9 cellular contexts compared by ENCODE assay signal in genomic region chr4:163048447-163048846, GRCh38.
DNase-seq lines count a peak whose midpoint lies in the region; ATAC-seq, FAIRE-seq and TF ChIP-seq lines count a peak whose summit lies in the region.
"Had no signal": no experiment of that assay in that cellular context is flagged by ENCODE, and none has a peak within 500 bp of the region (broad histone marks: within the 10 kb centered on the region; RNA-seq: fewer than 3 reads in every experiment).

No MANE protein-coding gene starts in this region.

- no peak overlapping the region for H3K4me2 ChIP-seq in OCI-LY3 (ENCODE audit: low read length)
- H3K4me2 ChIP-seq in endothelial cell of umbilical vein (ENCODE audit: insufficient read depth, low read length) = no peak overlapping the region

- no peaks in the 10 kb centered on the region for H3K4me1 Mint-ChIP-seq in stimulated activated memory B cell treated with anti-CD40 and anti-IgM and Interleukin-4, amounts not matched to agents 10 μg/mL and 1 μg/mL and 100 μg/mL, for 72 hours
- no peaks in the 10 kb centered on the region for H3K4me1 Mint-ChIP-seq in stimulated activated effector memory CD8-positive, alpha-beta T cell treated with anti-CD3 and anti-CD28 coated beads, Interleukin-12 subunit alpha, Interleukin-12 subunit beta, amount 100 ng/mL, for 72 hours
- H3K4me1 Mint-ChIP-seq in CD8-positive, alpha-beta memory T cell = no peaks in the 10 kb centered on the region
- H3K4me1 Mint-ChIP-seq: activated B cell treated with CpG ODN at 0.5 μM for 24 hours had no signal

- FAIRE-seq in endothelial cell of umbilical vein (lab: Jason Lieb, UNC) = no peak

- H4K20me1 ChIP-seq in OCI-LY3 (ENCODE audit: insufficient read depth, low read length) = no peaks in the 10 kb centered on the region
- no peaks in the 10 kb centered on the region for H4K20me1 ChIP-seq in endothelial cell of umbilical vein (replicated peaks; ENCODE audit: control insufficient read depth, extremely low read depth, insufficient read depth, low read length)

- H3K79me2 ChIP-seq in OCI-LY3 (ENCODE audit: low read length) = no peaks in the 10 kb centered on the region
- H3K79me2 ChIP-seq in endothelial cell of umbilical vein (ENCODE audit: control insufficient read depth, insufficient read depth, low read length) = no peaks in the 10 kb centered on the region

- no peaks in the 10 kb centered on the region for H3K9me3 Mint-ChIP-seq in stimulated activated memory B cell treated with anti-CD40 and anti-IgM and Interleukin-4, amounts not matched to agents 10 μg/mL and 1 μg/mL and 100 μg/mL, for 72 hours
- no peaks in the 10 kb centered on the region for H3K9me3 Mint-ChIP-seq in stimulated activated effector memory CD8-positive, alpha-beta T cell treated with anti-CD3 and anti-CD28 coated beads, Interleukin-12 subunit alpha, Interleukin-12 subunit beta, amount 100 ng/mL, for 72 hours
- no peaks in the 10 kb centered on the region for H3K9me3 Mint-ChIP-seq in CD8-positive, alpha-beta memory T cell
- H3K9me3 Mint-ChIP-seq: activated B cell treated with CpG ODN at 0.5 μM for 24 hours had no signal

- H3K4me3 ChIP-seq in OCI-LY3 (ENCODE audit: low read length) (no peak overlapping the region), endothelial cell of umbilical vein (replicated peaks in 1 of 3; ENCODE audit: insufficient read depth in 1 of 3, low read depth in 1 of 3, low read length in 3 of 3) (no peak overlapping the region)
- no peak overlapping the region for H3K4me3 ChIP-seq in CD8-positive, alpha-beta memory T cell (ENCODE audit: low read length)

- intact Hi-C loops in endothelial cell of umbilical vein (cut with micrococcal nuclease) = loop anchor here (1.0 kb wide), 1 partner anchor 284 kb away; the partner anchor contains the start of gene NPY1R

- CTCF ChIA-PET in endothelial cell of umbilical vein (lab: Charles Lee) = interaction anchor here (5.4 kb wide), 1 partner anchor 284 kb away, joined by 28 read pairs; the partner anchor contains the start of gene NPY1R
- CTCF ChIA-PET in CD8-positive, alpha-beta memory T cell (lab: Charles Lee) = no interaction called here

- TF ChIP-seq POLR2A in endothelial cell of umbilical vein (IDR thresholded peaks at IDR 0.05; ENCODE audit: low read depth, low read length) = no peak

- BruUV-seq in endothelial cell of umbilical vein (replicated peaks; lab: Mats Ljungman, UMichigan) = no TSS peak

- no peak overlapping the region for H3K27ac Mint-ChIP-seq in stimulated activated memory B cell treated with anti-CD40 and anti-IgM and Interleukin-4, amounts not matched to agents 10 μg/mL and 1 μg/mL and 100 μg/mL, for 72 hours
- H3K27ac Mint-ChIP-seq in stimulated activated effector memory CD8-positive, alpha-beta T cell treated with anti-CD3 and anti-CD28 coated beads, Interleukin-12 subunit alpha, Interleukin-12 subunit beta, amount 100 ng/mL, for 72 hours = no peak overlapping the region
- no peak overlapping the region for H3K27ac Mint-ChIP-seq in CD8-positive, alpha-beta memory T cell
- H3K27ac Mint-ChIP-seq: activated B cell treated with CpG ODN at 0.5 μM for 24 hours had no signal

- H3K27me3 ChIP-seq in OCI-LY3 (ENCODE audit: low read depth, low read length) (0 out of 2 replicates have a peak, but pooled peaks cover 3% of the 10 kb centered on the region), endothelial cell of umbilical vein (ENCODE audit: control insufficient read depth in 2 of 2, insufficient read depth in 2 of 2, low read length in 2 of 2) (no peaks in the 10 kb centered on the region)
- H3K27me3 ChIP-seq in CD8-positive, alpha-beta memory T cell (ENCODE audit: insufficient read depth, low read length, poor library complexity, severe bottlenecking) = no peaks in the 10 kb centered on the region

- H3K4me1 ChIP-seq in OCI-LY3 (ENCODE audit: low read length) (no peaks in the 10 kb centered on the region), endothelial cell of umbilical vein (ENCODE audit: control insufficient read depth, extremely low read depth, insufficient read depth, low read length) (no peaks in the 10 kb centered on the region)
- no peaks in the 10 kb centered on the region for H3K4me1 ChIP-seq in CD8-positive, alpha-beta memory T cell (ENCODE audit: insufficient read depth, low read length)

- no peak overlapping the region for H3K9ac ChIP-seq in OCI-LY3 (ENCODE audit: low read length)
- H3K9ac ChIP-seq in endothelial cell of umbilical vein (replicated peaks; ENCODE audit: extremely low read depth, insufficient read depth, low read length) = no peak overlapping the region

- no peak overlapping the region for H2AFZ ChIP-seq in OCI-LY3 (ENCODE audit: low read depth, low read length)
- no peak overlapping the region for H2AFZ ChIP-seq in endothelial cell of umbilical vein (ENCODE audit: low read depth, low read length)

- H3K36me3 ChIP-seq in OCI-LY3 (replicated peaks; ENCODE audit: low read depth, low read length) (no peaks in the 10 kb centered on the region), endothelial cell of umbilical vein (ENCODE audit: control insufficient read depth in 2 of 2, extremely low read depth in 1 of 2, insufficient read depth in 2 of 2, low read length in 2 of 2) (no peaks in the 10 kb centered on the region)
- H3K36me3 ChIP-seq in CD8-positive, alpha-beta memory T cell (ENCODE audit: insufficient read depth, low read length) = no peaks in the 10 kb centered on the region

- ATAC-seq in GM18861 (IDR thresholded peaks at IDR 0.05; ENCODE audit: unreplicated experiment) (peak; percentile 86), HG02981 (IDR thresholded peaks at IDR 0.05; ENCODE audit: unreplicated experiment) (peak; percentile 81)
- peak; percentile 63 for ATAC-seq in stimulated activated memory B cell treated with anti-CD40 and anti-IgM and Interleukin-4, amounts not matched to agents 10 μg/mL and 1 μg/mL and 100 μg/mL, for 72 hours
- ATAC-seq in stimulated activated effector memory CD8-positive, alpha-beta T cell treated with anti-CD3 and anti-CD28 coated beads, Interleukin-12 subunit alpha, Interleukin-12 subunit beta, amount 100 ng/mL, for 72 hours = no peak

- peak; percentile 46 for DNase-seq in COR-L47 (lab: John Stamatoyannopoulos, UW)
- peak; percentile 8 for DNase-seq in endothelial cell of umbilical vein (ENCODE audit: low read depth, low spot score)
- DNase-seq in stimulated activated effector memory CD8-positive, alpha-beta T cell treated with anti-CD3 and anti-CD28 coated beads, Interleukin-12 subunit alpha, Interleukin-12 subunit beta, amount 100 ng/mL, for 72 hours (ENCODE audit: low spot score in 2 of 2) = no peak
- DNase-seq in CD8-positive, alpha-beta memory T cell = no peak
- DNase-seq: activated B cell treated with CpG ODN at 0.5 μM for 24 hours had no signal

- TF ChIP-seq CTCF in OCI-LY3 (IDR thresholded peaks at IDR 0.05; ENCODE audit: low read depth, low read length) (peak; percentile 83), endothelial cell of umbilical vein (IDR thresholded peaks at IDR 0.05; ENCODE audit: extremely low read depth in 1 of 2, insufficient read depth in 1 of 2, low read depth in 1 of 2, low read length in 2 of 2) (peak; percentile 14 to 41)

- H3K27me3 Mint-ChIP-seq in stimulated activated memory B cell treated with anti-CD40 and anti-IgM and Interleukin-4, amounts not matched to agents 10 μg/mL and 1 μg/mL and 100 μg/mL, for 72 hours = peaks cover 14% of the 10 kb centered on the region
- no peaks in the 10 kb centered on the region for H3K27me3 Mint-ChIP-seq in CD8-positive, alpha-beta memory T cell

- POLR2A ChIA-PET in endothelial cell of umbilical vein (lab: Charles Lee) = no interaction called here
- POLR2A ChIA-PET in CD8-positive, alpha-beta memory T cell (lab: Charles Lee) = no interaction called here

- no peaks in the 10 kb centered on the region for H3K9me3 ChIP-seq in OCI-LY3 (ENCODE audit: insufficient read depth, low read length)
- no peaks in the 10 kb centered on the region for H3K9me3 ChIP-seq in endothelial cell of umbilical vein (replicated peaks; ENCODE audit: control insufficient read depth, insufficient read depth, low read length)
- H3K9me3 ChIP-seq in CD8-positive, alpha-beta memory T cell (ENCODE audit: low read length) = no peaks in the 10 kb centered on the region

- H3K27ac ChIP-seq in OCI-LY3 (ENCODE audit: low read length) (no peak overlapping the region), endothelial cell of umbilical vein (ENCODE audit: insufficient read depth, low read depth, low read length) (no peak overlapping the region)
- no peak overlapping the region for H3K27ac ChIP-seq in CD8-positive, alpha-beta memory T cell (ENCODE audit: low read depth, low read length)

- no peaks in the 10 kb centered on the region for H3K9me1 ChIP-seq in endothelial cell of umbilical vein (replicated peaks; ENCODE audit: control insufficient read depth, extremely low read depth, insufficient read depth, low read length)

- no peaks in the 10 kb centered on the region for H3K36me3 Mint-ChIP-seq in stimulated activated memory B cell treated with anti-CD40 and anti-IgM and Interleukin-4, amounts not matched to agents 10 μg/mL and 1 μg/mL and 100 μg/mL, for 72 hours
- no peaks in the 10 kb centered on the region for H3K36me3 Mint-ChIP-seq in stimulated activated effector memory CD8-positive, alpha-beta T cell treated with anti-CD3 and anti-CD28 coated beads, Interleukin-12 subunit alpha, Interleukin-12 subunit beta, amount 100 ng/mL, for 72 hours
- H3K36me3 Mint-ChIP-seq in CD8-positive, alpha-beta memory T cell = no peaks in the 10 kb centered on the region

- dilution Hi-C loops in endothelial cell of umbilical vein (cut with MboI; ENCODE audit: extremely low pct_ligation_motif_present, low sequenced_read_pairs) = no loop called here

- H3K4me3 Mint-ChIP-seq in stimulated activated memory B cell treated with anti-CD40 and anti-IgM and Interleukin-4, amounts not matched to agents 10 μg/mL and 1 μg/mL and 100 μg/mL, for 72 hours = no peak overlapping the region
- no peak overlapping the region for H3K4me3 Mint-ChIP-seq in stimulated activated effector memory CD8-positive, alpha-beta T cell treated with anti-CD3 and anti-CD28 coated beads, Interleukin-12 subunit alpha, Interleukin-12 subunit beta, amount 100 ng/mL, for 72 hours
- no peak overlapping the region for H3K4me3 Mint-ChIP-seq in CD8-positive, alpha-beta memory T cell
- H3K4me3 Mint-ChIP-seq: activated B cell treated with CpG ODN at 0.5 μM for 24 hours had no signal

TF ChIP-seq in endothelial cell of umbilical vein, 7 proteins besides CTCF, POLR2A, EP300 and RAD21 (continues in another document):
- TF ChIP-seq FOS (IDR thresholded peaks at IDR 0.05; ENCODE audit: borderline replicate concordance, insufficient read depth, low read length) (no peak), POLR2AphosphoS5 (IDR thresholded peaks at IDR 0.05; ENCODE audit: insufficient read depth, low read depth, low read length) (no peak), GATA2 (IDR thresholded peaks at IDR 0.05; ENCODE audit: insufficient read depth, insufficient read length, low read depth, low read length) (no peak), JUN (IDR thresholded peaks at IDR 0.05; ENCODE audit: borderline replicate concordance, insufficient read depth, insufficient read length, low read depth) (no peak), MYC (IDR thresholded peaks at IDR 0.05; ENCODE audit: low read depth, low read length) (no peak), MAX (IDR thresholded peaks at IDR 0.05; ENCODE audit: insufficient read depth, insufficient read length) (no peak)

Comparison
In these comparisons a context has a peak if more than half of its experiments do, and no peak if none do; other contexts are left out.
1. DNase-seq: peak in COR-L47 (single experiment) and endothelial cell of umbilical vein (single experiment); none in stimulated activated effector memory CD8-positive, alpha-beta T cell treated with anti-CD3 and anti-CD28 coated beads, Interleukin-12 subunit alpha, Interleukin-12 subunit beta, amount 100 ng/mL, for 72 hours (0 of 2) and CD8-positive, alpha-beta memory T cell (0 of 5).